8 cellular contexts compared by ENCODE assay signal in genomic region chr16:69448470-69449193, GRCh38. TPM values are rescaled to one million over a fixed set of nuclear protein-coding genes. Genes with fewer than 3 reads are reported as not detected.
DNase-seq lines count a peak whose midpoint lies in the region; ATAC-seq and TF ChIP-seq lines count a peak whose summit lies in the region.

No MANE protein-coding gene starts in this region.

- H3K27ac Mint-ChIP-seq in stimulated activated naive CD8-positive, alpha-beta T cell treated with anti-CD3 and anti-CD28 coated beads, Interleukin-15, Interleukin-2, amounts not matched to agents 100 ng/mL and 50 ng/mL, for 24 hours, result peak overlapping the region; percentile 8
- peak overlapping the region in 1 of 2 donors; percentile 12 for H3K27ac Mint-ChIP-seq in stimulated activated naive CD8-positive, alpha-beta T cell treated with anti-CD3 and anti-CD28 coated beads, Interleukin-15, amount 100 ng/mL, for 72 hours
- no peak overlapping the region for H3K27ac Mint-ChIP-seq in Calu3 (ENCODE audit: unreplicated experiment)

- intact Hi-C loops in left colon (cut with DNase I, micrococcal nuclease), result no loop called here
- intact Hi-C loops in Calu3 (cut with micrococcal nuclease; ENCODE audit: unreplicated experiment), result no loop called here
- intact Hi-C loops in posterior cingulate gyrus (cut with DNase I), result no loop called here

- ATAC-seq in stimulated activated naive CD8-positive, alpha-beta T cell treated with anti-CD3 and anti-CD28 coated beads, Interleukin-15, amount 100 ng/mL, for 72 hours, result no peak
- peak; percentile 81 for ATAC-seq in left colon
- no peak for ATAC-seq in HG03354 (IDR thresholded peaks at IDR 0.05; ENCODE audit: poor library complexity, severe bottlenecking, unreplicated experiment)
- ATAC-seq in GM18861 (IDR thresholded peaks at IDR 0.05; ENCODE audit: unreplicated experiment), result no peak

- no peak for TF ChIP-seq CTCF in Calu3 (IDR thresholded peaks at IDR 0.05; ENCODE audit: unreplicated experiment)

- no peaks in the 10 kb centered on the region for H3K9me3 Mint-ChIP-seq in stimulated activated naive CD8-positive, alpha-beta T cell treated with anti-CD3 and anti-CD28 coated beads, Interleukin-15, Interleukin-2, amounts not matched to agents 100 ng/mL and 50 ng/mL, for 24 hours
- no peaks in the 10 kb centered on the region for H3K9me3 Mint-ChIP-seq in stimulated activated naive CD8-positive, alpha-beta T cell treated with anti-CD3 and anti-CD28 coated beads, Interleukin-15, amount 100 ng/mL, for 72 hours
- no peaks in the 10 kb centered on the region for H3K9me3 Mint-ChIP-seq in Calu3 (ENCODE audit: low read depth, unreplicated experiment)

- peaks cover 26% of the 10 kb centered on the region for H3K4me1 Mint-ChIP-seq in stimulated activated naive CD8-positive, alpha-beta T cell treated with anti-CD3 and anti-CD28 coated beads, Interleukin-15, Interleukin-2, amounts not matched to agents 100 ng/mL and 50 ng/mL, for 24 hours (ENCODE audit: low read depth)
- peaks cover 33% of the 10 kb centered on the region for H3K4me1 Mint-ChIP-seq in stimulated activated naive CD8-positive, alpha-beta T cell treated with anti-CD3 and anti-CD28 coated beads, Interleukin-15, amount 100 ng/mL, for 72 hours
- peaks cover 10% of the 10 kb centered on the region for H3K4me1 Mint-ChIP-seq in Calu3 (ENCODE audit: low read depth, unreplicated experiment)

- no TSS peak for BruUV-seq in Calu3 (replicated peaks; lab: Mats Ljungman, UMichigan)

- no peak overlapping the region for H3K4me3 Mint-ChIP-seq in stimulated activated naive CD8-positive, alpha-beta T cell treated with anti-CD3 and anti-CD28 coated beads, Interleukin-15, Interleukin-2, amounts not matched to agents 100 ng/mL and 50 ng/mL, for 24 hours
- H3K4me3 Mint-ChIP-seq in stimulated activated naive CD8-positive, alpha-beta T cell treated with anti-CD3 and anti-CD28 coated beads, Interleukin-15, amount 100 ng/mL, for 72 hours, result no peak overlapping the region
- H3K4me3 Mint-ChIP-seq in Calu3 (ENCODE audit: low read depth, unreplicated experiment), result no peak overlapping the region

- no peak for DNase-seq in stimulated activated naive CD8-positive, alpha-beta T cell treated with anti-CD3 and anti-CD28 coated beads, Interleukin-15, amount 100 ng/mL, for 72 hours
- DNase-seq in left colon, result no peak
- DNase-seq in Calu3, result no peak
- DNase-seq in posterior cingulate gyrus, result no peak

- peaks cover 62% of the 10 kb centered on the region for H3K36me3 Mint-ChIP-seq in stimulated activated naive CD8-positive, alpha-beta T cell treated with anti-CD3 and anti-CD28 coated beads, Interleukin-15, Interleukin-2, amounts not matched to agents 100 ng/mL and 50 ng/mL, for 24 hours (ENCODE audit: low read depth)
- peaks cover 47% of the 10 kb centered on the region for H3K36me3 Mint-ChIP-seq in Calu3 (ENCODE audit: insufficient read depth, unreplicated experiment)

- CTCF ChIA-PET in Calu3 (lab: Charles Lee), result no interaction called here

- peak overlapping the region; percentile 16 for H3K27ac ChIP-seq in angular gyrus (ENCODE audit: low read depth, low read length)

- H3K27me3 Mint-ChIP-seq in stimulated activated naive CD8-positive, alpha-beta T cell treated with anti-CD3 and anti-CD28 coated beads, Interleukin-15, Interleukin-2, amounts not matched to agents 100 ng/mL and 50 ng/mL, for 24 hours, result no peaks in the 10 kb centered on the region
- no peaks in the 10 kb centered on the region for H3K27me3 Mint-ChIP-seq in stimulated activated naive CD8-positive, alpha-beta T cell treated with anti-CD3 and anti-CD28 coated beads, Interleukin-15, amount 100 ng/mL, for 72 hours
- no peaks in the 10 kb centered on the region for H3K27me3 Mint-ChIP-seq in Calu3 (ENCODE audit: unreplicated experiment)

RNA-seq across cellular contexts. Expression of gene CYB5B, which starts 24.2 kb away (rescaled TPM):
- total RNA-seq in left colon, result 100 to 1,000 TPM; 153 to 186 TPM
- 177 and 179 TPM in 2 replicates for total RNA-seq in Calu3 (2022)
